Comparison of ENCODE assay signal across 1 cellular context in genomic region chr9:137028281-137029057, GRCh38.
TF ChIP-seq lines count a peak whose summit lies in the region.

No MANE protein-coding gene starts in this region.

TF ChIP-seq in HepG2, 621 proteins besides CTCF, POLR2A, EP300 and RAD21 (continued from another document and continues in another):
- 0 out of 2 replicates have a peak, but pooled peaks have one; percentile 29 for TF ChIP-seq KIAA2018 (CRISPR knock-in tag; IDR thresholded peaks at IDR 0.05; ENCODE audit: borderline replicate concordance)
- TF ChIP-seq KLF16 (CRISPR knock-in tag; IDR thresholded peaks at IDR 0.05): no peak
- no peak; the same call in 1 of the 2 replicates for TF ChIP-seq ZBTB20 (CRISPR knock-in tag; IDR thresholded peaks at IDR 0.05; ENCODE audit: borderline replicate concordance, low read depth)
- 0 out of 2 replicates have a peak, but pooled peaks have one; percentile 23 for TF ChIP-seq ZNF143 (CRISPR knock-in tag; IDR thresholded peaks at IDR 0.05)
- TF ChIP-seq ZNF580 (CRISPR knock-in tag; IDR thresholded peaks at IDR 0.05; ENCODE audit: borderline replicate concordance, low read depth): peak; percentile 33; the same call in 1 of the 2 replicates
- TF ChIP-seq SALL1 (CRISPR knock-in tag; IDR thresholded peaks at IDR 0.05): 0 out of 2 replicates have a peak, but pooled peaks have one; percentile 15
- TF ChIP-seq HNF1B (CRISPR knock-in tag; IDR thresholded peaks at IDR 0.05): no peak; the same call in 1 of the 2 replicates
- no peak for TF ChIP-seq ZNF674 (CRISPR knock-in tag; IDR thresholded peaks at IDR 0.05; ENCODE audit: low read depth)
- TF ChIP-seq ZNF282 (IDR thresholded peaks at IDR 0.05; ENCODE audit: partially characterized antibody): no peak
- TF ChIP-seq ZNF468 (CRISPR knock-in tag; IDR thresholded peaks at IDR 0.05): no peak
- 0 out of 2 replicates have a peak, but pooled peaks have one; percentile 40 for TF ChIP-seq HDAC2 (CRISPR knock-in tag; IDR thresholded peaks at IDR 0.05)
- no peak for TF ChIP-seq CC2D1A (CRISPR knock-in tag; IDR thresholded peaks at IDR 0.05)
- TF ChIP-seq ZNF205 (CRISPR knock-in tag; IDR thresholded peaks at IDR 0.05): no peak
- TF ChIP-seq ZSCAN31 (CRISPR knock-in tag; IDR thresholded peaks at IDR 0.05; ENCODE audit: low read depth): peak; percentile 37; the same call in 1 of the 2 replicates
- TF ChIP-seq ZMYM4 (CRISPR knock-in tag; IDR thresholded peaks at IDR 0.05): peak; percentile 10; the same call in 1 of the 2 replicates
- TF ChIP-seq MXI1 (IDR thresholded peaks at IDR 0.05; ENCODE audit: borderline replicate concordance, low read depth, low read length): 0 out of 3 replicates have a peak, but pooled peaks have one; percentile 19
- no peak for TF ChIP-seq ZSCAN20 (CRISPR knock-in tag; IDR thresholded peaks at IDR 0.05; ENCODE audit: borderline replicate concordance)
- TF ChIP-seq, protein P1, sequence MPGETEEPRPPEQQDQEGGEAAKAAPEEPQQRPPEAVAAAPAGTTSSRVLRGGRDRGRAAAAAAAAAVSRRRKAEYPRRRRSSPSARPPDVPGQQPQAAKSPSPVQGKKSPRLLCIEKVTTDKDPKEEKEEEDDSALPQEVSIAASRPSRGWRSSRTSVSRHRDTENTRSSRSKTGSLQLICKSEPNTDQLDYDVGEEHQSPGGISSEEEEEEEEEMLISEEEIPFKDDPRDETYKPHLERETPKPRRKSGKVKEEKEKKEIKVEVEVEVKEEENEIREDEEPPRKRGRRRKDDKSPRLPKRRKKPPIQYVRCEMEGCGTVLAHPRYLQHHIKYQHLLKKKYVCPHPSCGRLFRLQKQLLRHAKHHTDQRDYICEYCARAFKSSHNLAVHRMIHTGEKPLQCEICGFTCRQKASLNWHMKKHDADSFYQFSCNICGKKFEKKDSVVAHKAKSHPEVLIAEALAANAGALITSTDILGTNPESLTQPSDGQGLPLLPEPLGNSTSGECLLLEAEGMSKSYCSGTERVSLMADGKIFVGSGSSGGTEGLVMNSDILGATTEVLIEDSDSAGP (CRISPR knock-in tag; IDR thresholded peaks at IDR 0.05; ENCODE audit: borderline replicate concordance): peak; percentile 65
- TF ChIP-seq, protein P2, sequence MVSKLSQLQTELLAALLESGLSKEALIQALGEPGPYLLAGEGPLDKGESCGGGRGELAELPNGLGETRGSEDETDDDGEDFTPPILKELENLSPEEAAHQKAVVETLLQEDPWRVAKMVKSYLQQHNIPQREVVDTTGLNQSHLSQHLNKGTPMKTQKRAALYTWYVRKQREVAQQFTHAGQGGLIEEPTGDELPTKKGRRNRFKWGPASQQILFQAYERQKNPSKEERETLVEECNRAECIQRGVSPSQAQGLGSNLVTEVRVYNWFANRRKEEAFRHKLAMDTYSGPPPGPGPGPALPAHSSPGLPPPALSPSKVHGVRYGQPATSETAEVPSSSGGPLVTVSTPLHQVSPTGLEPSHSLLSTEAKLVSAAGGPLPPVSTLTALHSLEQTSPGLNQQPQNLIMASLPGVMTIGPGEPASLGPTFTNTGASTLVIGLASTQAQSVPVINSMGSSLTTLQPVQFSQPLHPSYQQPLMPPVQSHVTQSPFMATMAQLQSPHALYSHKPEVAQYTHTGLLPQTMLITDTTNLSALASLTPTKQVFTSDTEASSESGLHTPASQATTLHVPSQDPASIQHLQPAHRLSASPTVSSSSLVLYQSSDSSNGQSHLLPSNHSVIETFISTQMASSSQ (IDR thresholded peaks at IDR 0.05; ENCODE audit: low read depth): no peak
- TF ChIP-seq, protein P2 (CRISPR knock-in tag; IDR thresholded peaks at IDR 0.05; ENCODE audit: borderline replicate concordance): no peak
- TF ChIP-seq ZNF350 (CRISPR knock-in tag; IDR thresholded peaks at IDR 0.05; ENCODE audit: borderline replicate concordance, low read depth): 0 out of 2 replicates have a peak, but pooled peaks have one; percentile 13
- no peak for TF ChIP-seq RARG (CRISPR knock-in tag; IDR thresholded peaks at IDR 0.05; ENCODE audit: low read depth)
- TF ChIP-seq FOXM1 (CRISPR knock-in tag; IDR thresholded peaks at IDR 0.05): no peak
- no peak for TF ChIP-seq NFKBIZ (CRISPR knock-in tag; IDR thresholded peaks at IDR 0.05)
- TF ChIP-seq CENPT (CRISPR knock-in tag; IDR thresholded peaks at IDR 0.05; ENCODE audit: low read depth): no peak
- no peak for TF ChIP-seq ADNP (CRISPR knock-in tag; IDR thresholded peaks at IDR 0.05)
- TF ChIP-seq HNRNPH1 (optimal IDR thresholded peaks at IDR 0.05; ENCODE audit: low read depth, low read length): no peak
- no peak for TF ChIP-seq ZNF501 (CRISPR knock-in tag; IDR thresholded peaks at IDR 0.05)
- no peak for TF ChIP-seq ARID5B (CRISPR knock-in tag; IDR thresholded peaks at IDR 0.05)
- TF ChIP-seq SPEN (CRISPR knock-in tag; IDR thresholded peaks at IDR 0.05; ENCODE audit: low read depth): no peak
- no peak for TF ChIP-seq STAT5B (CRISPR knock-in tag; IDR thresholded peaks at IDR 0.05)
- no peak for TF ChIP-seq KMT2B (CRISPR knock-in tag; IDR thresholded peaks at IDR 0.05)
- TF ChIP-seq ZNF44 (CRISPR knock-in tag; IDR thresholded peaks at IDR 0.05): no peak
- no peak for TF ChIP-seq HMG20A (CRISPR knock-in tag; IDR thresholded peaks at IDR 0.05; ENCODE audit: borderline replicate concordance)
- TF ChIP-seq HES4 (CRISPR knock-in tag; IDR thresholded peaks at IDR 0.05; ENCODE audit: borderline replicate concordance): peak; percentile 60; the same call in 1 of the 2 replicates
- no peak for TF ChIP-seq KLF13 (CRISPR knock-in tag; IDR thresholded peaks at IDR 0.05)
- 0 out of 2 replicates have a peak, but pooled peaks have one; percentile 49 for TF ChIP-seq ZFP90 (CRISPR knock-in tag; IDR thresholded peaks at IDR 0.05; ENCODE audit: borderline replicate concordance)
- TF ChIP-seq MYC (CRISPR knock-in tag; IDR thresholded peaks at IDR 0.05; ENCODE audit: borderline replicate concordance): peak; percentile 45; the same call in 1 of the 2 replicates
- TF ChIP-seq, protein P3, sequence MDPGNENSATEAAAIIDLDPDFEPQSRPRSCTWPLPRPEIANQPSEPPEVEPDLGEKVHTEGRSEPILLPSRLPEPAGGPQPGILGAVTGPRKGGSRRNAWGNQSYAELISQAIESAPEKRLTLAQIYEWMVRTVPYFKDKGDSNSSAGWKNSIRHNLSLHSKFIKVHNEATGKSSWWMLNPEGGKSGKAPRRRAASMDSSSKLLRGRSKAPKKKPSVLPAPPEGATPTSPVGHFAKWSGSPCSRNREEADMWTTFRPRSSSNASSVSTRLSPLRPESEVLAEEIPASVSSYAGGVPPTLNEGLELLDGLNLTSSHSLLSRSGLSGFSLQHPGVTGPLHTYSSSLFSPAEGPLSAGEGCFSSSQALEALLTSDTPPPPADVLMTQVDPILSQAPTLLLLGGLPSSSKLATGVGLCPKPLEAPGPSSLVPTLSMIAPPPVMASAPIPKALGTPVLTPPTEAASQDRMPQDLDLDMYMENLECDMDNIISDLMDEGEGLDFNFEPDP (CRISPR knock-in tag; conservative IDR thresholded peaks at IDR 0.05): 0 out of 2 replicates have a peak, but pooled peaks have one; percentile 53
- 0 out of 2 replicates have a peak, but pooled peaks have one; percentile 30 for TF ChIP-seq ZNF232 (CRISPR knock-in tag; IDR thresholded peaks at IDR 0.05; ENCODE audit: borderline replicate concordance)
